ENCODE assay signal across 1 cellular context in genomic region chr1:11248169-11248568, GRCh38.
TF ChIP-seq lines count a peak whose summit lies in the region.

No MANE protein-coding gene starts in this region.

TF ChIP-seq in HepG2, 621 proteins besides CTCF, POLR2A, EP300 and RAD21:
- no peak for TF ChIP-seq NFRKB (IDR thresholded peaks at IDR 0.05)
- TF ChIP-seq, protein P1, sequence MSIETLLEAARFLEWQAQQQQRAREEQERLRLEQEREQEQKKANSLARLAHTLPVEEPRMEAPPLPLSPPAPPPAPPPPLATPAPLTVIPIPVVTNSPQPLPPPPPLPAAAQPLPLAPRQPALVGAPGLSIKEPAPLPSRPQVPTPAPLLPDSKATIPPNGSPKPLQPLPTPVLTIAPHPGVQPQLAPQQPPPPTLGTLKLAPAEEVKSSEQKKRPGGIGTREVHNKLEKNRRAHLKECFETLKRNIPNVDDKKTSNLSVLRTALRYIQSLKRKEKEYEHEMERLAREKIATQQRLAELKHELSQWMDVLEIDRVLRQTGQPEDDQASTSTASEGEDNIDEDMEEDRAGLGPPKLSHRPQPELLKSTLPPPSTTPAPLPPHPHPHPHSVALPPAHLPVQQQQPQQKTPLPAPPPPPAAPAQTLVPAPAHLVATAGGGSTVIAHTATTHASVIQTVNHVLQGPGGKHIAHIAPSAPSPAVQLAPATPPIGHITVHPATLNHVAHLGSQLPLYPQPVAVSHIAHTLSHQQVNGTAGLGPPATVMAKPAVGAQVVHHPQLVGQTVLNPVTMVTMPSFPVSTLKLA (IDR thresholded peaks at IDR 0.05) = no peak
